ENCODE assay signal across 9 cellular contexts in the genomic region with DNA sequence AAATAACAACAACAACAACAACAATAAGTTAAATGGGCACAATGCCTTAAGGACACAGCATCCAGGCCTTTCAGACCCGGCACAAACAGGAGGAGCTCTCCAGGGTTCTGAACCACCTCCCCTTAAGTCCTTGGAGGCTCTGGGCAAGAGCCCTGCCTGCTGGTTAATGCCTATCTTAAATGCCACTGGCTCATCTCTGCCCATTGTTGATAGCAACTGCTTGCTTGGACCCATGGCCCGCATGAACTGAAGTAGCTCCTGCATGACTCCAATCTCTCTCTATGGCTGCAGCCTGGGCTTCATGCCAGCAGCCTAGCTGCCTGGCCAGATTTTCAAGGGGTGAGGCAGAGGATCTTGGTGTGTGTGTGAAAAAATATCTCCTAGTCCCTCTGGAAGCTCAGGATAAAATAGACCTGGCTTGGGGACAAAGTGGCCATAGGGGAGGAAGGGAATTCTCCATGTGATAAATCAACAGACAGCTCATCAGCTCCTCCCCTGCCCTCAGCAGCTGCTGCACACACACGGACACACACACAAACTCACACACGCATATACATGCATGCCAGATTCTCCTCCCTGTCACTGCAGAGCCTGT. TPM values are rescaled to one million over a fixed set of nuclear protein-coding genes. Genes with fewer than 3 reads are reported as not detected.
DNase-seq lines count a peak whose midpoint lies in the region; ATAC-seq and TF ChIP-seq lines count a peak whose summit lies in the region.
"Had no signal": no experiment of that assay in that cellular context is flagged by ENCODE, and none has a peak within 500 bp of the region (broad histone marks: within the 10 kb centered on the region; RNA-seq: fewer than 3 reads in every experiment).

No MANE protein-coding gene starts in this region.

- no peak overlapping the region for H3K4me3 ChIP-seq in epithelial cell of esophagus (ENCODE audit: low read length)
- no peak overlapping the region for H3K4me3 ChIP-seq in mucosa of descending colon

- TF ChIP-seq CTCF in epithelial cell of esophagus (IDR thresholded peaks at IDR 0.05; ENCODE audit: insufficient read depth, low read depth, low read length, missing control alignments) (no peak), mucosa of descending colon (IDR thresholded peaks at IDR 0.05) (no peak)

- no peaks in the 10 kb centered on the region for H3K9me3 Mint-ChIP-seq in activated T-helper 1 cell treated with anti-CD3 and anti-CD28 coated beads, Interleukin-12 subunit alpha, Interleukin-12 subunit beta, Interleukin-2, Interleukin-4 antibody, amounts not matched to agents 30 ng/mL and 10 ng/mL and 1 ng/mL, durations not matched to agents 14 hours and 24 hours and 36 hours
- H3K9me3 Mint-ChIP-seq: central memory CD8-positive, alpha-beta T cell had no signal

- no peaks in the 10 kb centered on the region for H3K27me3 Mint-ChIP-seq in activated T-helper 1 cell treated with anti-CD3 and anti-CD28 coated beads, Interleukin-12 subunit alpha, Interleukin-12 subunit beta, Interleukin-2, Interleukin-4 antibody, amounts not matched to agents 30 ng/mL and 10 ng/mL and 1 ng/mL, durations not matched to agents 14 hours and 24 hours and 36 hours (ENCODE audit: insufficient read depth)
- H3K27me3 Mint-ChIP-seq: central memory CD8-positive, alpha-beta T cell had no signal

- H3K4me3 Mint-ChIP-seq in activated T-helper 1 cell treated with anti-CD3 and anti-CD28 coated beads, Interleukin-12 subunit alpha, Interleukin-12 subunit beta, Interleukin-2, Interleukin-4 antibody, amounts not matched to agents 30 ng/mL and 10 ng/mL and 1 ng/mL, durations not matched to agents 14 hours and 24 hours and 36 hours, result no peak overlapping the region
- H3K4me3 Mint-ChIP-seq: central memory CD8-positive, alpha-beta T cell had no signal

- in situ Hi-C loops in Caki2 (cut with HindIII; ENCODE audit: low pct_unique_long_range_greater_than_20kb, low sequenced_read_pairs), result no loop called here

- H3K36me3 ChIP-seq in mucosa of descending colon (ENCODE audit: low read depth), result no peaks in the 10 kb centered on the region

- no peaks in the 10 kb centered on the region for H3K9me3 ChIP-seq in mucosa of descending colon

- DNase-seq in Caki2 (ENCODE audit: low read depth) (peak; percentile 22), HuH-7 (ENCODE audit: low spot score) (peak; percentile 28), RKO (ENCODE audit: low spot score) (peak; percentile 65), epithelial cell of esophagus (ENCODE audit: low read depth) (peak; percentile 86), mucosa of descending colon (peak in 2 of 3 donors; percentile 37 to 76)
- no peak for DNase-seq in activated T-helper 1 cell treated with anti-CD3 and anti-CD28 coated beads, Interleukin-12 subunit alpha, Interleukin-12 subunit beta, Interleukin-2, Interleukin-4 antibody, amounts not matched to agents 30 ng/mL and 10 ng/mL and 1 ng/mL, durations not matched to agents 14 hours and 24 hours and 36 hours (ENCODE audit: low spot score)

- intact Hi-C loops in mucosa of descending colon (cut with DNase I, micrococcal nuclease), result no loop called here
- intact Hi-C loops in activated T-helper 1 cell treated with anti-CD3 and anti-CD28 coated beads, Interleukin-12 subunit alpha, Interleukin-12 subunit beta, Interleukin-2, Interleukin-4 antibody, amounts not matched to agents 30 ng/mL and 10 ng/mL and 1 ng/mL, durations not matched to agents 14 hours and 24 hours and 36 hours (cut with micrococcal nuclease), result no loop called here

- H3K36me3 Mint-ChIP-seq in activated T-helper 1 cell treated with anti-CD3 and anti-CD28 coated beads, Interleukin-12 subunit alpha, Interleukin-12 subunit beta, Interleukin-2, Interleukin-4 antibody, amounts not matched to agents 30 ng/mL and 10 ng/mL and 1 ng/mL, durations not matched to agents 14 hours and 24 hours and 36 hours (ENCODE audit: low read depth), result no peaks in the 10 kb centered on the region

- peaks cover 9% of the 10 kb centered on the region for H3K4me1 ChIP-seq in mucosa of descending colon (ENCODE audit: low read depth)

- ATAC-seq in mucosa of descending colon (peak; percentile 46), HG03565 (IDR thresholded peaks at IDR 0.05; ENCODE audit: unreplicated experiment) (no peak), HG03025 (IDR thresholded peaks at IDR 0.05; ENCODE audit: low FRiP score, unreplicated experiment) (no peak)

- no peak overlapping the region for H3K27ac Mint-ChIP-seq in activated T-helper 1 cell treated with anti-CD3 and anti-CD28 coated beads, Interleukin-12 subunit alpha, Interleukin-12 subunit beta, Interleukin-2, Interleukin-4 antibody, amounts not matched to agents 30 ng/mL and 10 ng/mL and 1 ng/mL, durations not matched to agents 14 hours and 24 hours and 36 hours

- H3K4me1 Mint-ChIP-seq in activated T-helper 1 cell treated with anti-CD3 and anti-CD28 coated beads, Interleukin-12 subunit alpha, Interleukin-12 subunit beta, Interleukin-2, Interleukin-4 antibody, amounts not matched to agents 30 ng/mL and 10 ng/mL and 1 ng/mL, durations not matched to agents 14 hours and 24 hours and 36 hours (ENCODE audit: low read depth), result no peaks in the 10 kb centered on the region
- H3K4me1 Mint-ChIP-seq: central memory CD8-positive, alpha-beta T cell had no signal

RNA-seq across cellular contexts. Expression of a gene that starts 27.4 kb away (rescaled TPM):
- total RNA-seq in Caki2 (2014; rRNA removed; shearing (Covaris generic); ENCODE audit: low replicate concordance), result 5.4 and 13.1 TPM in 2 replicates
- 10 to 100 TPM in 1 of 3 donors, 1 to 10 TPM in 2; 5.1 to 20.8 (median 8.6) TPM for total RNA-seq in mucosa of descending colon
- total RNA-seq in activated T-helper 1 cell treated with anti-CD3 and anti-CD28 coated beads, Interleukin-12 subunit alpha, Interleukin-12 subunit beta, Interleukin-2, Interleukin-4 antibody, amounts not matched to agents 30 ng/mL and 10 ng/mL and 1 ng/mL, durations not matched to agents 14 hours and 24 hours and 36 hours, result 14.7 and 16.5 TPM in 2 replicates

RNA-seq across cellular contexts. Expression of a gene that starts 27.7 kb away (rescaled TPM):
- total RNA-seq in Caki2 (2014; rRNA removed; shearing (Covaris generic); ENCODE audit: low replicate concordance), result not detected in 2 replicates
- total RNA-seq in mucosa of descending colon, result not detected
- not detected in 2 replicates for total RNA-seq in activated T-helper 1 cell treated with anti-CD3 and anti-CD28 coated beads, Interleukin-12 subunit alpha, Interleukin-12 subunit beta, Interleukin-2, Interleukin-4 antibody, amounts not matched to agents 30 ng/mL and 10 ng/mL and 1 ng/mL, durations not matched to agents 14 hours and 24 hours and 36 hours

RNA-seq across cellular contexts. Expression of a gene that starts 54.2 kb away (rescaled TPM):
- total RNA-seq in Caki2 (2014; rRNA removed; shearing (Covaris generic); ENCODE audit: low replicate concordance), result 0.03 TPM in 1 of 2 replicates, not detected in the other
- total RNA-seq in mucosa of descending colon, result 10 to 100 TPM; 48.8 to 88.2 (median 63.4) TPM
- total RNA-seq in activated T-helper 1 cell treated with anti-CD3 and anti-CD28 coated beads, Interleukin-12 subunit alpha, Interleukin-12 subunit beta, Interleukin-2, Interleukin-4 antibody, amounts not matched to agents 30 ng/mL and 10 ng/mL and 1 ng/mL, durations not matched to agents 14 hours and 24 hours and 36 hours, result 1.0 and 1.9 TPM in 2 replicates

Comparison
In these comparisons a context has a peak if more than half of its experiments do, and no peak if none do; other contexts are left out.
1. RNA of a gene that starts 54.2 kb away (total RNA-seq): 48.8 to 88.2 TPM in mucosa of descending colon; 1.0 to 1.9 TPM in activated T-helper 1 cell treated with anti-CD3 and anti-CD28 coated beads, Interleukin-12 subunit alpha, Interleukin-12 subunit beta, Interleukin-2, Interleukin-4 antibody, amounts not matched to agents 30 ng/mL and 10 ng/mL and 1 ng/mL, durations not matched to agents 14 hours and 24 hours and 36 hours and 0.03 TPM in Caki2; every median in the first group is over 10 times any median in the second.